ENCODE assay signal across 17 cellular contexts in the genomic region with DNA sequence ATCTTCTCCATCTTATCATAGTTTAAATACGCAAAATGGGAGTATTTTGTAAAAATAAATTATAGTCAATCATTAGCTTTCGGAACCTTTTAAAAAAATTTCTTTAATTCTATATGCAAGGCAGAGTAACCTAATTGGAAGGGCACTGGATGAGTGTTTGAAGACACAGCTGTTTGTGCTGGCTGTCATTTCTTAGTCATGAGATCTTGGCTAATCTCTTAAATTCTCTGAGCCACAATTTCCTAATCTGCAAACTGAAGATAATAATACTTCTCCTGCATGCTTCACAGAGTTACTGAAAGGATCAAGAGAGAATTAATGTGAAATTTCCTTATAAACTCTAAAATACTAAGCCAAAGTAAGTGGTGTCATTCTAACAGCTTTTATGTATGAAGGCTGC.
"Had no signal": no experiment of that assay in that cellular context is flagged by ENCODE, and none has a peak within 500 bp of the region (broad histone marks: within the 10 kb centered on the region; RNA-seq: fewer than 3 reads in every experiment).

No MANE protein-coding gene starts in this region.

- H3K27me3 ChIP-seq: breast epithelium, colonic mucosa, spleen, tibial nerve had no signal

- DNase-seq: activated CD4-positive, alpha-beta T cell treated with anti-CD3 and anti-CD28 coated beads for 1 hour; activated CD4-positive, alpha-beta T cell treated with anti-CD3 and anti-CD28 coated beads, Interleukin-2, amount 50 U/mL, for 48 hours; activated CD8-positive, alpha-beta memory T cell treated with anti-CD3 and anti-CD28 coated beads, Interleukin-2, amount 10 ng/mL, durations not matched to agents 7 days and 5 days; activated effector memory CD4-positive, alpha-beta T cell treated with Interleukin-2 at 50 U/mL for 16 hours; activated T-cell treated with anti-CD3 and anti-CD28 coated beads, Interleukin-2, amount 50 U/mL, for 24 hours; amygdala; colonic mucosa; left colon; mammary epithelial cell; natural killer cell; nucleus accumbens; right cardiac atrium; spleen; stimulated activated CD4-positive, alpha-beta T cell treated with anti-CD3 and anti-CD28 coated beads, Interleukin-1b, Interleukin-23, amount 100 ng/mL, for 48 hours had no signal

- H3K4me3 ChIP-seq: breast epithelium, colonic mucosa, spleen, tibial nerve had no signal

- ATAC-seq: activated CD8-positive, alpha-beta memory T cell treated with anti-CD3 and anti-CD28 coated beads, Interleukin-2, amount 10 ng/mL, durations not matched to agents 7 days and 5 days; left colon; natural killer cell; right cardiac atrium; stimulated activated memory B cell treated with anti-CD40 and anti-IgM and Interleukin-4, amounts not matched to agents 10 μg/mL and 1 μg/mL and 100 μg/mL, for 72 hours had no signal

- H3K9me3 ChIP-seq: breast epithelium, colonic mucosa, tibial nerve had no signal

- H3K27ac ChIP-seq: breast epithelium, colonic mucosa, spleen, tibial nerve had no signal

- H3K4me1 ChIP-seq: breast epithelium, colonic mucosa, spleen had no signal

- H3K36me3 ChIP-seq: breast epithelium, colonic mucosa, spleen, tibial nerve had no signal
